ENCODE assay signal across 8 cellular contexts in genomic region chr3:38823186-38823585, GRCh38. TPM values are rescaled to one million over a fixed set of nuclear protein-coding genes. Genes with fewer than 3 reads are reported as not detected.
"Had no signal": no experiment of that assay in that cellular context is flagged by ENCODE, and none has a peak within 500 bp of the region (broad histone marks: within the 10 kb centered on the region; RNA-seq: fewer than 3 reads in every experiment).

No MANE protein-coding gene starts in this region.

- H3K4me3 ChIP-seq: GM12878 had no signal

- FAIRE-seq: G401.6, GM12878, GM12891, GM12892, GM18507, GM19239 had no signal

- DNase-seq: GDM1, GF-D8 had no signal

- ATAC-seq: GM12878 had no signal

RNA-seq across cellular contexts. Expression of gene SCN10A, which starts 7.2 kb away (rescaled TPM):
- total RNA-seq: GM12878 had no signal
- polyA plus RNA-seq: GM12878 had no signal
